Comparison of ENCODE assay signal across 7 cellular contexts in genomic region chr10:118594392-118595063, GRCh38. TPM values are rescaled to one million over a fixed set of nuclear protein-coding genes. Genes with fewer than 3 reads are reported as not detected.
DNase-seq lines count a peak whose midpoint lies in the region; ATAC-seq, FAIRE-seq and TF ChIP-seq lines count a peak whose summit lies in the region.

No MANE protein-coding gene starts in this region.

- peak overlapping the region; percentile 12 for H3K4me3 Mint-ChIP-seq in activated T-helper 17 cell treated with anti-CD3 and anti-CD28 coated beads, Interleukin-2, amount 50 U/mL, for 72 hours

- no peak overlapping the region for H3K27ac ChIP-seq in smooth muscle cell (ENCODE audit: low read depth)

- H3K36me3 Mint-ChIP-seq in activated T-helper 17 cell treated with anti-CD3 and anti-CD28 coated beads, Interleukin-2, amount 50 U/mL, for 72 hours (ENCODE audit: low read depth) = no peaks in the 10 kb centered on the region

- no peak overlapping the region for H3K9ac ChIP-seq in smooth muscle cell (ENCODE audit: low read depth)

- no peaks in the 10 kb centered on the region for H3K79me2 ChIP-seq in smooth muscle cell (ENCODE audit: low read depth)

- no peaks in the 10 kb centered on the region for H3K9me3 Mint-ChIP-seq in activated T-helper 17 cell treated with anti-CD3 and anti-CD28 coated beads, Interleukin-2, amount 50 U/mL, for 72 hours

- 11% methylated on average over 44 of the region's 70 CpGs for WGBS in smooth muscle cell (ENCODE audit: low lambda C conversion rate)

- peak; percentile 29 for ATAC-seq in activated T-helper 17 cell treated with anti-CD3 and anti-CD28 coated beads, Interleukin-2, amount 50 U/mL, for 72 hours (replicated peaks)
- ATAC-seq in left cardiac atrium (peak; percentile 76 to 79), GM19351 (IDR thresholded peaks at IDR 0.05; ENCODE audit: unreplicated experiment) (no peak)

- no peaks in the 10 kb centered on the region for H3K36me3 ChIP-seq in smooth muscle cell (ENCODE audit: low read depth)

- no peak overlapping the region for H3K4me3 ChIP-seq in smooth muscle cell

- no peak overlapping the region for H3K27ac Mint-ChIP-seq in activated T-helper 17 cell treated with anti-CD3 and anti-CD28 coated beads, Interleukin-2, amount 50 U/mL, for 72 hours

- H3K27me3 Mint-ChIP-seq in activated T-helper 17 cell treated with anti-CD3 and anti-CD28 coated beads, Interleukin-2, amount 50 U/mL, for 72 hours = peaks cover 50% of the 10 kb centered on the region

- intact Hi-C loops in left cardiac atrium (cut with DNase I) = no loop called here

- H3K4me1 ChIP-seq in smooth muscle cell (ENCODE audit: low read depth) = peaks cover 4% of the 10 kb centered on the region

- H3K9me3 ChIP-seq in smooth muscle cell (replicated peaks; ENCODE audit: low read depth) = no peaks in the 10 kb centered on the region

- no peaks in the 10 kb centered on the region for H3F3A ChIP-seq in smooth muscle cell (ENCODE audit: low read depth)

- H2AFZ ChIP-seq in smooth muscle cell (ENCODE audit: low read depth) = no peak overlapping the region

- no peak for TF ChIP-seq POLR2A in GM12891 (IDR thresholded peaks at IDR 0.05; ENCODE audit: low read depth, low read length)

- peaks cover 7% of the 10 kb centered on the region for H3K4me1 Mint-ChIP-seq in activated T-helper 17 cell treated with anti-CD3 and anti-CD28 coated beads, Interleukin-2, amount 50 U/mL, for 72 hours

- peak; percentile 24 for DNase-seq in HuH-7.5 (ENCODE audit: low spot score)
- DNase-seq in left cardiac atrium = peak; percentile 36
- DNase-seq in smooth muscle cell (lab: John Stamatoyannopoulos, UW; ENCODE audit: unreplicated experiment) = no peak
- DNase-seq in GM12891 (ENCODE audit: insufficient read length, low spot score) = no peak
- no peak for DNase-seq in NCI-H2196 (lab: John Stamatoyannopoulos, UW; ENCODE audit: unreplicated experiment)

- H3K4me2 ChIP-seq in smooth muscle cell = no peak overlapping the region

- peaks cover 86% of the 10 kb centered on the region for H3K27me3 ChIP-seq in smooth muscle cell (ENCODE audit: low read depth)

- FAIRE-seq in GM12891 (lab: Jason Lieb, UNC) = no peak

- no peaks in the 10 kb centered on the region for H4K20me1 ChIP-seq in smooth muscle cell (ENCODE audit: low read depth)

- peak; percentile 33 for TF ChIP-seq CTCF in smooth muscle cell (IDR thresholded peaks at IDR 0.05; ENCODE audit: borderline replicate concordance, insufficient read depth, poor library complexity, severe bottlenecking)

TF ChIP-seq in GM12891, 5 proteins besides CTCF, POLR2A, EP300 and RAD21:
- TF ChIP-seq TAF1 (IDR thresholded peaks at IDR 0.05; ENCODE audit: low read depth, low read length) (no peak), PAX5 (IDR thresholded peaks at IDR 0.05; ENCODE audit: insufficient read depth, low read length, severe bottlenecking) (no peak), SPI1 (IDR thresholded peaks at IDR 0.05; ENCODE audit: low read depth, low read length) (no peak), POU2F2 (IDR thresholded peaks at IDR 0.05; ENCODE audit: low read depth, low read length) (no peak), POLR2AphosphoS5 (IDR thresholded peaks at IDR 0.05; ENCODE audit: low read depth, low read length) (no peak)

RNA-seq across cellular contexts. Expression of gene PRLHR, which starts 0.9 kb away (rescaled TPM):
- total RNA-seq in activated T-helper 17 cell treated with anti-CD3 and anti-CD28 coated beads, Interleukin-2, amount 50 U/mL, for 72 hours = not detected
- total RNA-seq in left cardiac atrium = not detected
- total RNA-seq in smooth muscle cell = not detected in 2 replicates
- not detected in 2 replicates for polyA plus RNA-seq in smooth muscle cell
- 0.15 TPM for polyA plus RNA-seq in GM12891 (2012; ENCODE audit: low read depth, missing spikeins)

Comparison
In these comparisons a context has a peak if more than half of its experiments do, and no peak if none do; other contexts are left out.
1. DNase-seq: peak in HuH-7.5 (single experiment) and left cardiac atrium (single experiment); none in smooth muscle cell (single experiment), GM12891 (single experiment) and NCI-H2196 (single experiment).